Comparison of ENCODE assay signal across 11 cellular contexts in the genomic region with DNA sequence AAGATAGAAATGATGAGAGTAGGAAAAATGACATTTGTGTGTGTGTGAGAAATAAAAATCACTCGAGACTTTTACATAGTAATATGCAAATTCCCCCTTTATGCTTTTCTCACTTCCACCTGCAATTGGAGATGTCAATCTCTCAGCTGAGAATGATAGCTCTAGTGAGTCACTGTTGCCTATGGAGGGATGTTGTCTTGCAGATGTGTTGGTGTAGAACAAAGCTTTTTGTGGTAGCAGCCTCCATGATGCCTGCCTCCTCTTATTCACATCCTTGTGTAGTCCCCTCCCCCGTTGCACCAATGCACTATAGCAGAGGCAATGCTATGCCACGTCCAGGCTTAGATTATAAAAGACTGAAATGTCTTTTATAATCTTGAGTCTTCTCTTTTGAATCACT. TPM values are rescaled to one million over a fixed set of nuclear protein-coding genes. Genes with fewer than 3 reads are reported as not detected.
DNase-seq lines count a peak whose midpoint lies in the region; ATAC-seq and TF ChIP-seq lines count a peak whose summit lies in the region.
"Had no signal": no experiment of that assay in that cellular context is flagged by ENCODE, and none has a peak within 500 bp of the region (broad histone marks: within the 10 kb centered on the region; RNA-seq: fewer than 3 reads in every experiment).

No MANE protein-coding gene starts in this region.

- H3K9me3 ChIP-seq in SK-N-SH = no peaks in the 10 kb centered on the region
- H3K9me3 ChIP-seq: mucosa of descending colon, SJSA1 had no signal

- no peaks in the 10 kb centered on the region for H3K4me1 ChIP-seq in SK-N-SH (ENCODE audit: control insufficient read depth in 1 of 2, insufficient read depth in 2 of 2, low read depth in 1 of 2, low read length in 1 of 2)
- H3K4me1 ChIP-seq: SJSA1 had no signal

- H3K27ac ChIP-seq in SK-N-SH (ENCODE audit: low read depth in 2 of 2, low read length in 1 of 2) = no peak overlapping the region
- H3K27ac ChIP-seq: SJSA1 had no signal

- H3K4me1 Mint-ChIP-seq in activated naive CD4-positive, alpha-beta T cell treated with anti-CD3 and anti-CD28 coated beads, Interleukin-2, amount 50 U/mL, for 24 hours = peaks cover 15% of the 10 kb centered on the region

- no peaks in the 10 kb centered on the region for H3K36me3 Mint-ChIP-seq in activated naive CD4-positive, alpha-beta T cell treated with anti-CD3 and anti-CD28 coated beads, Interleukin-2, amount 50 U/mL, for 24 hours

- no peak for TF ChIP-seq RAD21 in SK-N-SH (IDR thresholded peaks at IDR 0.05; ENCODE audit: low read length)

- H4K20me1 ChIP-seq in SK-N-SH (ENCODE audit: insufficient read depth) = no peaks in the 10 kb centered on the region

- TF ChIP-seq CTCF in SK-N-SH (IDR thresholded peaks at IDR 0.05) = no peak

- no peak overlapping the region for H3K4me3 ChIP-seq in SK-N-SH (ENCODE audit: low read depth in 2 of 2, low read length in 1 of 2)
- H3K4me3 ChIP-seq: mucosa of descending colon, SJSA1 had no signal

- peak; percentile 45 for DNase-seq in stimulated activated naive CD4-positive, alpha-beta T cell treated with Interleukin-2 at 50 U/mL for 16 hours (lab: John Stamatoyannopoulos, UW)
- no peak for DNase-seq in stimulated activated naive CD4-positive, alpha-beta T cell (lab: John Stamatoyannopoulos, UW)
- DNase-seq in SK-N-SH = no peak
- no peak for DNase-seq in NCI-H446 treated with DMSO at 0.1 percent for 48 hours (lab: John Stamatoyannopoulos, UW)
- DNase-seq in hypothalamus (lab: John Stamatoyannopoulos, UW) = no peak
- DNase-seq in iPS-NIHi11 (ENCODE audit: low spot score) = no peak
- DNase-seq: mucosa of descending colon had no signal

- ATAC-seq in HG03354 (IDR thresholded peaks at IDR 0.05; ENCODE audit: poor library complexity, severe bottlenecking, unreplicated experiment) = peak; percentile 76
- ATAC-seq: mucosa of descending colon had no signal

- no peaks in the 10 kb centered on the region for H3K9me3 Mint-ChIP-seq in activated naive CD4-positive, alpha-beta T cell treated with anti-CD3 and anti-CD28 coated beads, Interleukin-2, amount 50 U/mL, for 24 hours

- POLR2A ChIA-PET in SK-N-SH (lab: Yijun Ruan, JAX) = no interaction called here

- 47% methylated on average over 3 of the region's 3 CpGs for WGBS in SK-N-SH (ENCODE audit: low lambda C conversion rate)

- CTCF ChIA-PET in SK-N-SH (lab: Yijun Ruan, JAX) = interaction anchor here (0.6 to 0.9 kb wide), 2 partner anchors 16 to 43 kb away, joined by 3 read pairs; no protein-coding TSS in a partner anchor

- no peaks in the 10 kb centered on the region for H3K27me3 Mint-ChIP-seq in activated naive CD4-positive, alpha-beta T cell treated with anti-CD3 and anti-CD28 coated beads, Interleukin-2, amount 50 U/mL, for 24 hours

- H3K36me3 ChIP-seq in SK-N-SH (replicated peaks in 1 of 2; ENCODE audit: control insufficient read depth in 1 of 2, insufficient read depth in 2 of 2, low read length in 1 of 2) = no peaks in the 10 kb centered on the region
- H3K36me3 ChIP-seq: SJSA1 had no signal

- no peaks in the 10 kb centered on the region for H3F3A ChIP-seq in SK-N-SH (replicated peaks; ENCODE audit: insufficient read depth)

- no peak overlapping the region for H3K9ac ChIP-seq in SK-N-SH

- H3K4me3 Mint-ChIP-seq in activated naive CD4-positive, alpha-beta T cell treated with anti-CD3 and anti-CD28 coated beads, Interleukin-2, amount 50 U/mL, for 24 hours = peak overlapping the region; percentile 37

- H3K27ac Mint-ChIP-seq in activated naive CD4-positive, alpha-beta T cell treated with anti-CD3 and anti-CD28 coated beads, Interleukin-2, amount 50 U/mL, for 24 hours = peak overlapping the region; percentile 87

- no peak for TF ChIP-seq EP300 in SK-N-SH (IDR thresholded peaks at IDR 0.05; ENCODE audit: borderline replicate concordance in 1 of 2, low read depth in 1 of 2, low read length in 1 of 2)

- no peak overlapping the region for H3K4me2 ChIP-seq in SK-N-SH

- H2AFZ ChIP-seq in SK-N-SH (ENCODE audit: low read depth) = no peak overlapping the region

- no peaks in the 10 kb centered on the region for H3K27me3 ChIP-seq in SK-N-SH (ENCODE audit: insufficient read depth)
- H3K27me3 ChIP-seq: SJSA1 had no signal

- no peaks in the 10 kb centered on the region for H3K79me2 ChIP-seq in SK-N-SH (ENCODE audit: insufficient read depth)

- no peaks in the 10 kb centered on the region for H3K9me2 ChIP-seq in SK-N-SH

TF ChIP-seq in SK-N-SH, 30 proteins besides CTCF, POLR2A, EP300 and RAD21:
- no peak for TF ChIP-seq EZH2phosphoT487 (IDR thresholded peaks at IDR 0.05; ENCODE audit: borderline replicate concordance, low read depth)
- TF ChIP-seq CHD2 (IDR thresholded peaks at IDR 0.05; ENCODE audit: low read length, partially characterized antibody) = no peak
- TF ChIP-seq FOSL2 (IDR thresholded peaks at IDR 0.05; ENCODE audit: borderline replicate concordance, low read depth) = no peak

RNA-seq across cellular contexts. Expression of a gene that starts 33.8 kb away (rescaled TPM):
- 0.54 and 0.77 TPM in 2 replicates for polyA plus RNA-seq in SK-N-SH (2012; rRNA removed)
- polyA plus RNA-seq in SK-N-SH (2012; cell fraction: cytosol; rRNA removed) = 0.89 and 1.1 TPM in 2 replicates
- polyA plus RNA-seq in SK-N-SH (2012; cell fraction: nucleus; rRNA removed) = 0.94 and 0.97 TPM in 2 replicates
- polyA plus RNA-seq: AG04450 had no signal

RNA-seq across cellular contexts. Expression of a gene that starts 58.2 kb away (rescaled TPM):
- 15.5 and 18.4 TPM in 2 replicates for polyA plus RNA-seq in SK-N-SH (2012; rRNA removed)
- 23.0 and 28.1 TPM in 2 replicates for polyA plus RNA-seq in SK-N-SH (2012; cell fraction: cytosol; rRNA removed)
- 17.9 and 31.5 TPM in 2 replicates for polyA plus RNA-seq in SK-N-SH (2012; cell fraction: nucleus; rRNA removed)
